ENCODE assay signal across 3 cellular contexts in genomic region chr10:2745666-2746065, GRCh38.
"Had no signal": no experiment of that assay in that cellular context is flagged by ENCODE, and none has a peak within 500 bp of the region (broad histone marks: within the 10 kb centered on the region; RNA-seq: fewer than 3 reads in every experiment).

No MANE protein-coding gene starts in this region.

- DNase-seq: GDM1, GF-D8 had no signal

- H3K4me3 ChIP-seq: GM12878 had no signal
